1 cellular context compared by ENCODE assay signal in the genomic region with DNA sequence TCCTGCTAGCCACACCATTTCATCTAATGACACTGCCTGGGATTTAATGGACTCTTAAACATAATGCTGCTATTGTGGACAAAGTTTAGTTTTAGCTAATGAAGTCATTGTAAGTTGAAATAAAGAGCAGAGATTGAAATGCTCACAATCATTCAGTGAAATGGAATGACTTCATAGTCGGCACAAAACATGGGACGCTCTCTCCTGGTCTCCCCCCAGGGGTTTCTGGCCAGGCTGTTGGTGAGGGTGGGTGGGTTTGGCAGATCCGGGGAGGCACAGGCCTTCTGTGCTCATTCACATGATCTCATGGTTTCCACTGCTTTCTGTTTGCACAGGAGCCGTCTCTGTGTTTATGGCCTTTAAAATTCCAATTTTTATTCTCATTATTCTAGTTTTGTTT.
TF ChIP-seq lines count a peak whose summit lies in the region.

No MANE protein-coding gene starts in this region.

TF ChIP-seq in GM23338, 12 proteins besides CTCF, POLR2A, EP300 and RAD21 (continued from another document):
- TF ChIP-seq, protein P1, sequence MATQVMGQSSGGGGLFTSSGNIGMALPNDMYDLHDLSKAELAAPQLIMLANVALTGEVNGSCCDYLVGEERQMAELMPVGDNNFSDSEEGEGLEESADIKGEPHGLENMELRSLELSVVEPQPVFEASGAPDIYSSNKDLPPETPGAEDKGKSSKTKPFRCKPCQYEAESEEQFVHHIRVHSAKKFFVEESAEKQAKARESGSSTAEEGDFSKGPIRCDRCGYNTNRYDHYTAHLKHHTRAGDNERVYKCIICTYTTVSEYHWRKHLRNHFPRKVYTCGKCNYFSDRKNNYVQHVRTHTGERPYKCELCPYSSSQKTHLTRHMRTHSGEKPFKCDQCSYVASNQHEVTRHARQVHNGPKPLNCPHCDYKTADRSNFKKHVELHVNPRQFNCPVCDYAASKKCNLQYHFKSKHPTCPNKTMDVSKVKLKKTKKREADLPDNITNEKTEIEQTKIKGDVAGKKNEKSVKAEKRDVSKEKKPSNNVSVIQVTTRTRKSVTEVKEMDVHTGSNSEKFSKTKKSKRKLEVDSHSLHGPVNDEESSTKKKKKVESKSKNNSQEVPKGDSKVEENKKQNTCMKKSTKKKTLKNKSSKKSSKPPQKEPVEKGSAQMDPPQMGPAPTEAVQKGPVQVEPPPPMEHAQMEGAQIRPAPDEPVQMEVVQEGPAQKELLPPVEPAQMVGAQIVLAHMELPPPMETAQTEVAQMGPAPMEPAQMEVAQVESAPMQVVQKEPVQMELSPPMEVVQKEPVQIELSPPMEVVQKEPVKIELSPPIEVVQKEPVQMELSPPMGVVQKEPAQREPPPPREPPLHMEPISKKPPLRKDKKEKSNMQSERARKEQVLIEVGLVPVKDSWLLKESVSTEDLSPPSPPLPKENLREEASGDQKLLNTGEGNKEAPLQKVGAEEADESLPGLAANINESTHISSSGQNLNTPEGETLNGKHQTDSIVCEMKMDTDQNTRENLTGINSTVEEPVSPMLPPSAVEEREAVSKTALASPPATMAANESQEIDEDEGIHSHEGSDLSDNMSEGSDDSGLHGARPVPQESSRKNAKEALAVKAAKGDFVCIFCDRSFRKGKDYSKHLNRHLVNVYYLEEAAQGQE (IDR thresholded peaks at IDR 0.05; ENCODE audit: unreplicated experiment) = no peak
- TF ChIP-seq JUNB (IDR thresholded peaks at IDR 0.05; ENCODE audit: unreplicated experiment) = no peak
- no peak for TF ChIP-seq POLR2AphosphoS5 (IDR thresholded peaks at IDR 0.05; ENCODE audit: low read depth)
- TF ChIP-seq ZNF462 (CRISPR knock-in tag; IDR thresholded peaks at IDR 0.05) = no peak
- TF ChIP-seq CREB1 (CRISPR knock-in tag; IDR thresholded peaks at IDR 0.05; ENCODE audit: low read depth) = no peak
- TF ChIP-seq EZH2 (IDR thresholded peaks at IDR 0.05; ENCODE audit: low read depth, unreplicated experiment) = no peak
- no peak for TF ChIP-seq ZNF114 (CRISPR knock-in tag; IDR thresholded peaks at IDR 0.05)
- TF ChIP-seq STAT1 (IDR thresholded peaks at IDR 0.05; ENCODE audit: unreplicated experiment) = no peak
- TF ChIP-seq ZNF331 (CRISPR knock-in tag; IDR thresholded peaks at IDR 0.05; ENCODE audit: low read depth) = no peak
